1 cellular context compared by ENCODE assay signal in the genomic region with DNA sequence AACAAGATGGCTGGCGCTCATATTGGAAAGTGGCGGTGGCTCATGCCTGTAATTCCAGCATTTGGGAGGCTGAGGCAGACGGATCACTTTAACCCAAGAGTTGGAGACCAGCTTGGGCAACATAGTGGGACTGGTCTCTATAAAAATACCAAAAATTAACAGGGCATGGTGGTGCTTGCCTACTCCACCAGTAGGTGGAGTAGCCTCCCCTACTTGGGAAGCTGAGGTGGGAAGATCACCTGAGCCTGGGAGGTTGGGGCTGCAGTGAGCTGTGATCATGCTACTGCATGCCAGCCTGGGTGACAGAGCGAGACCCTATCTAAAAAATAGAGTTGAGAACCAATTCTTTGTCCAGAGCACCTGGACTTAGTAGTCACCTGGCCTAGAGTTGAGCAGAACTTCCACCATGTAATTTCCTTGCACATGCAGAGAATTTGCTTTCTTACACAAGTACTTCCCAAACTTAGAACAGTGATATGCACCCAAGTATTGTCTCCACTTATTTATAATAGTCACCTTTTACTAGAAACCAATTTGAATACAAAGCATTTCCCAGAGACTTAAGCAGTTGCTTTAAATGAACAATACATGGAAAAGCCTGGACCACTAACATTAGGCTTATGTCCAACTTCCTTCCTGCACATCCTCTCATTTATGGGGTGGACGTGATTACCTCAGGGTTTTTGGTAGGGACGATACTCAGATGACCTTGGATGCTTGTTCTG.
TF ChIP-seq lines count a peak whose summit lies in the region.

No MANE protein-coding gene starts in this region.

TF ChIP-seq in HCT116, 20 proteins besides CTCF, POLR2A, EP300 and RAD21 (continued from another document):
- TF ChIP-seq, protein P1, sequence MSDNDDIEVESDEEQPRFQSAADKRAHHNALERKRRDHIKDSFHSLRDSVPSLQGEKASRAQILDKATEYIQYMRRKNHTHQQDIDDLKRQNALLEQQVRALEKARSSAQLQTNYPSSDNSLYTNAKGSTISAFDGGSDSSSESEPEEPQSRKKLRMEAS (IDR thresholded peaks at IDR 0.05): no peak
- TF ChIP-seq, protein P2, sequence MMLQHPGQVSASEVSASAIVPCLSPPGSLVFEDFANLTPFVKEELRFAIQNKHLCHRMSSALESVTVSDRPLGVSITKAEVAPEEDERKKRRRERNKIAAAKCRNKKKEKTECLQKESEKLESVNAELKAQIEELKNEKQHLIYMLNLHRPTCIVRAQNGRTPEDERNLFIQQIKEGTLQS (IDR thresholded peaks at IDR 0.05): no peak
- TF ChIP-seq YY1 (IDR thresholded peaks at IDR 0.05; ENCODE audit: extremely low read depth, insufficient replicate concordance, low read depth, low read length): no peak
- TF ChIP-seq SP1 (IDR thresholded peaks at IDR 0.05; ENCODE audit: low read depth): no peak
- no peak for TF ChIP-seq CBX3 (IDR thresholded peaks at IDR 0.05; ENCODE audit: low read depth)
